Comparison of ENCODE assay signal across 8 cellular contexts in genomic region chr22:42500836-42501179, GRCh38. TPM values are rescaled to one million over a fixed set of nuclear protein-coding genes. Genes with fewer than 3 reads are reported as not detected.
DNase-seq lines count a peak whose midpoint lies in the region; ATAC-seq, FAIRE-seq and TF ChIP-seq lines count a peak whose summit lies in the region.

No MANE protein-coding gene starts in this region.

- no peak overlapping the region for H4K8ac ChIP-seq in IMR-90 (ENCODE audit: low read depth in 2 of 2, low read length in 2 of 2)

- no peak overlapping the region for H2BK15ac ChIP-seq in IMR-90 (ENCODE audit: low read depth, low read length)

- H2AK5ac ChIP-seq in IMR-90 (ENCODE audit: low read depth, low read length), result no peak overlapping the region

- no peak overlapping the region for H2AK9ac ChIP-seq in IMR-90 (replicated peaks; ENCODE audit: low read depth, low read length, poor library complexity)

- DNase-seq in IMR-90, result no peak
- DNase-seq in endothelial cell of umbilical vein (ENCODE audit: low read depth, low spot score), result no peak
- DNase-seq in ovary, result peak in 2 of 5 donors; percentile 47 to 68
- DNase-seq in dedifferentiated amniotic fluid mesenchymal stem cell (ENCODE audit: extremely low spot score), result no peak
- no peak for DNase-seq in Calu3
- DNase-seq in effector CD4-positive, alpha-beta T cell, result no peak

- H3K27ac Mint-ChIP-seq in Calu3 (ENCODE audit: unreplicated experiment), result no peak overlapping the region

- H3K36me3 ChIP-seq in ACC112 (ENCODE audit: insufficient read depth, low read length) (no peaks in the 10 kb centered on the region), IMR-90 (ENCODE audit: control insufficient read depth, insufficient read depth, low read length) (no peaks in the 10 kb centered on the region), endothelial cell of umbilical vein (ENCODE audit: control insufficient read depth in 2 of 2, extremely low read depth in 1 of 2, insufficient read depth in 2 of 2, low read length in 2 of 2) (no peaks in the 10 kb centered on the region), ovary (no peaks in the 10 kb centered on the region)

- no peaks in the 10 kb centered on the region for H3K36me3 Mint-ChIP-seq in Calu3 (ENCODE audit: insufficient read depth, unreplicated experiment)

- peak overlapping the region; percentile 56; the same call in 1 of the 2 replicates for H3K4me3 ChIP-seq in ACC112 (ENCODE audit: low read depth, low read length)
- H3K4me3 ChIP-seq in IMR-90 (ENCODE audit: insufficient read depth, low read depth, low read length), result no peak overlapping the region
- H3K4me3 ChIP-seq in endothelial cell of umbilical vein (replicated peaks in 1 of 3; ENCODE audit: insufficient read depth in 1 of 3, low read depth in 1 of 3, low read length in 3 of 3), result no peak overlapping the region
- peak overlapping the region; percentile 37 for H3K4me3 ChIP-seq in ovary

- no peak overlapping the region for H3K18ac ChIP-seq in IMR-90 (ENCODE audit: low read depth, low read length)

- no peaks in the 10 kb centered on the region for H3K79me1 ChIP-seq in IMR-90 (ENCODE audit: low read depth in 1 of 2, low read length in 2 of 2)

- H2BK120ac ChIP-seq in IMR-90 (ENCODE audit: low read depth, low read length), result no peak overlapping the region

- POLR2A ChIA-PET in IMR-90 (lab: Charles Lee; ENCODE audit: unreplicated experiment), result no interaction called here
- POLR2A ChIA-PET in endothelial cell of umbilical vein (lab: Charles Lee), result no interaction called here

- H3K4me1 ChIP-seq in ACC112 (ENCODE audit: control insufficient read depth, insufficient read depth, low read length, unreplicated experiment) (no peaks in the 10 kb centered on the region), IMR-90 (ENCODE audit: control insufficient read depth, insufficient read depth, low read length) (peaks cover 2% of the 10 kb centered on the region; the same call in 1 of the 2 replicates), endothelial cell of umbilical vein (ENCODE audit: control insufficient read depth, extremely low read depth, insufficient read depth, low read length) (peaks cover 3% of the 10 kb centered on the region), ovary (ENCODE audit: insufficient read depth) (peaks cover 4% of the 10 kb centered on the region)

- TF ChIP-seq POLR2A in IMR-90 (IDR thresholded peaks at IDR 0.05; ENCODE audit: low read depth, low read length), result no peak
- TF ChIP-seq POLR2A in endothelial cell of umbilical vein (IDR thresholded peaks at IDR 0.05; ENCODE audit: low read depth, low read length), result no peak
- no peak for TF ChIP-seq POLR2A in ovary (IDR thresholded peaks at IDR 0.05)

- CTCF ChIA-PET in IMR-90 (lab: Yijun Ruan, JAX) (no interaction called here), endothelial cell of umbilical vein (lab: Charles Lee) (no interaction called here), Calu3 (lab: Charles Lee) (no interaction called here)

- no peak for TF ChIP-seq RAD21 in IMR-90 (IDR thresholded peaks at IDR 0.05; ENCODE audit: low read length)

- H3K4ac ChIP-seq in IMR-90 (ENCODE audit: low read depth, low read length), result 0 out of 2 replicates have a peak overlapping the region, but pooled peaks have one; percentile 19

- 25% methylated on average over 17 of the region's 26 CpGs; no CpG with 5 or more reads in 1 of the 2 experiments for WGBS in IMR-90 (ENCODE audit: extremely low coverage in 2 of 2, insufficient read length in 1 of 2), 2 experiments
- 5 to 18% (median 13%) methylated on average over 25 to 26 of the region's 26 CpGs for WGBS in ovary, 3 donors

- no peak overlapping the region for H3K23ac ChIP-seq in IMR-90 (ENCODE audit: low read depth, low read length)

- no peaks in the 10 kb centered on the region for H3K9me3 ChIP-seq in IMR-90 (ENCODE audit: control insufficient read depth, insufficient read depth, low read length)
- no peaks in the 10 kb centered on the region for H3K9me3 ChIP-seq in endothelial cell of umbilical vein (replicated peaks; ENCODE audit: control insufficient read depth, insufficient read depth, low read length)
- no peaks in the 10 kb centered on the region for H3K9me3 ChIP-seq in ovary

- no peaks in the 10 kb centered on the region for H3K79me2 ChIP-seq in ACC112 (ENCODE audit: control insufficient read depth, insufficient read depth, low read length, unreplicated experiment)
- H3K79me2 ChIP-seq in endothelial cell of umbilical vein (ENCODE audit: control insufficient read depth, insufficient read depth, low read length), result no peaks in the 10 kb centered on the region

- no peaks in the 10 kb centered on the region for H3K9me1 ChIP-seq in IMR-90 (ENCODE audit: insufficient read depth, low read length)
- no peaks in the 10 kb centered on the region for H3K9me1 ChIP-seq in endothelial cell of umbilical vein (replicated peaks; ENCODE audit: control insufficient read depth, extremely low read depth, insufficient read depth, low read length)

- no peak for FAIRE-seq in endothelial cell of umbilical vein (lab: Jason Lieb, UNC)

- peaks cover 27% of the 10 kb centered on the region for H3K4me1 Mint-ChIP-seq in Calu3 (ENCODE audit: low read depth, unreplicated experiment)

- H3K56ac ChIP-seq in IMR-90 (ENCODE audit: extremely low read depth, insufficient read depth, low read length), result no peak overlapping the region

- no peak overlapping the region for H4K91ac ChIP-seq in IMR-90 (ENCODE audit: insufficient read depth, low read depth, low read length)

- H2BK5ac ChIP-seq in IMR-90 (ENCODE audit: low read depth, low read length, poor library complexity, severe bottlenecking), result no peak overlapping the region

- no peak overlapping the region for H3K27ac ChIP-seq in ACC112 (ENCODE audit: low read depth, low read length)
- H3K27ac ChIP-seq in IMR-90 (ENCODE audit: insufficient read depth, low read length), result no peak overlapping the region
- no peak overlapping the region for H3K27ac ChIP-seq in endothelial cell of umbilical vein (ENCODE audit: insufficient read depth, low read depth, low read length)
- H3K27ac ChIP-seq in ovary, result peak overlapping the region in 1 of 2 donors; percentile 55

- no peaks in the 10 kb centered on the region for H3K9me3 Mint-ChIP-seq in Calu3 (ENCODE audit: low read depth, unreplicated experiment)

- no peak overlapping the region for H3K14ac ChIP-seq in IMR-90 (replicated peaks; ENCODE audit: low read depth, low read length)

- TF ChIP-seq CTCF in IMR-90 (conservative IDR thresholded peaks at IDR 0.05; ENCODE audit: low read depth, low read length) (no peak), endothelial cell of umbilical vein (IDR thresholded peaks at IDR 0.05; ENCODE audit: extremely low read depth in 1 of 2, insufficient read depth in 1 of 2, low read depth in 1 of 2, low read length in 2 of 2) (no peak), ovary (IDR thresholded peaks at IDR 0.05) (no peak), Calu3 (IDR thresholded peaks at IDR 0.05; ENCODE audit: unreplicated experiment) (no peak)

- dilution Hi-C loops in IMR-90 (cut with HindIII; ENCODE audit: low sequenced_read_pairs, unreplicated experiment) (no loop called here), endothelial cell of umbilical vein (cut with MboI; ENCODE audit: extremely low pct_ligation_motif_present, low sequenced_read_pairs) (no loop called here)

- H3K27me3 ChIP-seq in ACC112 (ENCODE audit: insufficient read depth, low read length), result no peaks in the 10 kb centered on the region
- H3K27me3 ChIP-seq in IMR-90 (ENCODE audit: control insufficient read depth, insufficient read depth, low read length), result peaks cover 5% of the 10 kb centered on the region; the same call in 1 of the 2 replicates
- H3K27me3 ChIP-seq in endothelial cell of umbilical vein (ENCODE audit: control insufficient read depth in 2 of 2, insufficient read depth in 2 of 2, low read length in 2 of 2), result no peaks in the 10 kb centered on the region
- H3K27me3 ChIP-seq in ovary, result no peaks in the 10 kb centered on the region

- peak overlapping the region; percentile 70; the same call in 1 of the 2 replicates for H3K4me2 ChIP-seq in IMR-90 (ENCODE audit: low read depth, low read length)
- peak overlapping the region; percentile 47 for H3K4me2 ChIP-seq in endothelial cell of umbilical vein (ENCODE audit: insufficient read depth, low read length)

- H2BK20ac ChIP-seq in IMR-90 (ENCODE audit: low read depth, low read length), result no peak overlapping the region

- H3K27me3 Mint-ChIP-seq in Calu3 (ENCODE audit: unreplicated experiment), result no peaks in the 10 kb centered on the region

- H3K4me3 Mint-ChIP-seq in Calu3 (ENCODE audit: low read depth, unreplicated experiment), result no peak overlapping the region

- intact Hi-C loops in IMR-90 (cut with micrococcal nuclease), result no loop called here
- intact Hi-C loops in endothelial cell of umbilical vein (cut with micrococcal nuclease), result no loop called here
- intact Hi-C loops in ovary (cut with DNase I), result no loop called here
- intact Hi-C loops in Calu3 (cut with micrococcal nuclease; ENCODE audit: unreplicated experiment), result no loop called here

- in situ Hi-C loops in IMR-90 (cut with MboI; ENCODE audit: low sequenced_read_pairs), result no loop called here

- H4K20me1 ChIP-seq in IMR-90 (ENCODE audit: insufficient read depth, low read length) (no peaks in the 10 kb centered on the region), endothelial cell of umbilical vein (replicated peaks; ENCODE audit: control insufficient read depth, extremely low read depth, insufficient read depth, low read length) (no peaks in the 10 kb centered on the region)

- no peak for TF ChIP-seq EP300 in ovary (IDR thresholded peaks at IDR 0.05)

- no peak for ATAC-seq in IMR-90 (ENCODE audit: low read depth)
- ATAC-seq in HG03280 (IDR thresholded peaks at IDR 0.05; ENCODE audit: unreplicated experiment), result no peak

- BruUV-seq in IMR-90 (replicated peaks; lab: Mats Ljungman, UMichigan) (no TSS peak), endothelial cell of umbilical vein (replicated peaks; lab: Mats Ljungman, UMichigan) (no TSS peak), Calu3 (replicated peaks; lab: Mats Ljungman, UMichigan) (no TSS peak)

- H3K9ac ChIP-seq in IMR-90 (ENCODE audit: low read depth, low read length) (no peak overlapping the region), endothelial cell of umbilical vein (replicated peaks; ENCODE audit: extremely low read depth, insufficient read depth, low read length) (no peak overlapping the region)

- no peak overlapping the region for H2AFZ ChIP-seq in ACC112 (ENCODE audit: low read length, unreplicated experiment)
- peak overlapping the region; percentile 91 for H2AFZ ChIP-seq in IMR-90 (replicated peaks; ENCODE audit: low read length, poor library complexity)
- peak overlapping the region; percentile 98 for H2AFZ ChIP-seq in endothelial cell of umbilical vein (ENCODE audit: low read depth, low read length)

- no peak overlapping the region for H4K5ac ChIP-seq in IMR-90 (ENCODE audit: low read depth, low read length)

RNA-seq across cellular contexts. Expression of gene RRP7A, which starts 18.8 kb away (rescaled TPM):
- total RNA-seq in IMR-90 (2012; rRNA removed) (25.5 and 32.5 TPM in 2 replicates), endothelial cell of umbilical vein (61.9 and 83.7 TPM in 2 replicates), ovary (10 to 100 TPM; 20.1 to 43.9 (median 39.4) TPM), Calu3 (2022) (64.7 and 71.4 TPM in 2 replicates)
- polyA plus RNA-seq in IMR-90 (2012; rRNA removed) (29.2 and 30.8 TPM in 2 replicates), endothelial cell of umbilical vein (34.4 and 35.3 TPM in 2 replicates), ovary (1 to 10 TPM; 9.3 to 9.6 TPM)
- 24.3 and 29.8 TPM in 2 replicates for polyA plus RNA-seq in IMR-90 (2012; cell fraction: cytosol; rRNA removed)
- 16.2 and 24.1 TPM in 2 replicates for polyA plus RNA-seq in IMR-90 (2012; cell fraction: nucleus; rRNA removed; ENCODE audit: low replicate concordance)
- 46.5 and 48.9 TPM in 2 replicates for polyA plus RNA-seq in endothelial cell of umbilical vein (2011; cell fraction: cytosol; rRNA removed)
- polyA plus RNA-seq in endothelial cell of umbilical vein (2011; cell fraction: nucleus; rRNA removed), result 35.9 and 36.0 TPM in 2 replicates
- 43.7 and 54.2 TPM in 2 replicates for polyA plus RNA-seq in endothelial cell of umbilical vein (2012)
- polyA minus RNA-seq in endothelial cell of umbilical vein, result 29.8 and 33.2 TPM in 2 replicates
- polyA minus RNA-seq in endothelial cell of umbilical vein (2011; cell fraction: cytosol; rRNA and poly(A)+ RNA removed), result 9.7 TPM
- 16.8 and 21.1 TPM in 2 replicates for polyA minus RNA-seq in endothelial cell of umbilical vein (2011; cell fraction: nucleus; rRNA and poly(A)+ RNA removed)

RNA-seq across cellular contexts. Expression of gene SERHL2, which starts 52.9 kb away (rescaled TPM):
- total RNA-seq in IMR-90 (2012; rRNA removed) (3.9 and 5.0 TPM in 2 replicates), endothelial cell of umbilical vein (0.76 and 0.80 TPM in 2 replicates), ovary (10 to 100 TPM in 6 of 7 donors, 1 to 10 TPM in 1; 8.1 to 27.8 (median 14.9) TPM), Calu3 (2022) (0.45 and 0.76 TPM in 2 replicates)
- polyA plus RNA-seq in IMR-90 (2012; rRNA removed) (4.5 and 5.6 TPM in 2 replicates), endothelial cell of umbilical vein (2.0 and 2.3 TPM in 2 replicates), ovary (10 to 100 TPM; 14.3 to 22.5 TPM)
- polyA plus RNA-seq in IMR-90 (2012; cell fraction: cytosol; rRNA removed), result 2.5 and 4.1 TPM in 2 replicates
- polyA plus RNA-seq in IMR-90 (2012; cell fraction: nucleus; rRNA removed; ENCODE audit: low replicate concordance), result 5.6 and 7.3 TPM in 2 replicates
- 1.4 and 1.8 TPM in 2 replicates for polyA plus RNA-seq in endothelial cell of umbilical vein (2011; cell fraction: cytosol; rRNA removed)
- 0.82 and 2.0 TPM in 2 replicates for polyA plus RNA-seq in endothelial cell of umbilical vein (2011; cell fraction: nucleus; rRNA removed)
- 1.3 and 2.0 TPM in 2 replicates for polyA plus RNA-seq in endothelial cell of umbilical vein (2012)
- polyA minus RNA-seq in endothelial cell of umbilical vein, result 4.0 and 5.0 TPM in 2 replicates
- polyA minus RNA-seq in endothelial cell of umbilical vein (2011; cell fraction: cytosol; rRNA and poly(A)+ RNA removed), result not detected
- polyA minus RNA-seq in endothelial cell of umbilical vein (2011; cell fraction: nucleus; rRNA and poly(A)+ RNA removed), result 0.43 TPM in 1 of 2 replicates, not detected in the other

Comparison
In these comparisons a context has a peak if more than half of its experiments do, and no peak if none do; other contexts are left out.
1. H3K4me3 ChIP-seq: peak in ACC112 (single experiment) and ovary (single experiment); none in IMR-90 (single experiment) and endothelial cell of umbilical vein (0 of 3).